1 cellular context compared by ENCODE assay signal in genomic region chr2:170221317-170222288, GRCh38.
TF ChIP-seq lines count a peak whose summit lies in the region.

No MANE protein-coding gene starts in this region.

TF ChIP-seq in IMR-90, 13 proteins besides CTCF, POLR2A, EP300 and RAD21 (continued from another document):
- no peak for TF ChIP-seq RCOR1 (IDR thresholded peaks at IDR 0.05; ENCODE audit: insufficient replicate concordance, low read length)
